ENCODE assay signal across 11 cellular contexts in genomic region chr6:5906340-5906670, GRCh38.
"Had no signal": no experiment of that assay in that cellular context is flagged by ENCODE, and none has a peak within 500 bp of the region (broad histone marks: within the 10 kb centered on the region; RNA-seq: fewer than 3 reads in every experiment).

No MANE protein-coding gene starts in this region.

- H3K27me3 Mint-ChIP-seq: activated naive CD8-positive, alpha-beta T cell treated with anti-CD3 and anti-CD28 coated beads for 36 hours; effector memory CD8-positive, alpha-beta T cell; stimulated activated naive CD8-positive, alpha-beta T cell treated with anti-CD3 and anti-CD28 coated beads, Interleukin-15, Interleukin-2, amounts not matched to agents 100 ng/mL and 50 ng/mL, for 24 hours had no signal

- H3K9me3 ChIP-seq: right atrium auricular region, upper lobe of left lung had no signal

- H3K27ac ChIP-seq: brain microvascular endothelial cell, upper lobe of left lung had no signal

- H3K27ac Mint-ChIP-seq: activated naive CD8-positive, alpha-beta T cell treated with anti-CD3 and anti-CD28 coated beads for 36 hours; dendritic cell treated with granulocyte-macrophage colony-stimulating factor and Interleukin-4, amounts not matched to agents 40 ng/mL and 50 ng/mL, for 4 days; effector memory CD8-positive, alpha-beta T cell; natural killer cell; stimulated activated naive CD8-positive, alpha-beta T cell treated with anti-CD3 and anti-CD28 coated beads, Interleukin-15, Interleukin-2, amounts not matched to agents 100 ng/mL and 50 ng/mL, for 24 hours had no signal

- H3K36me3 Mint-ChIP-seq: activated naive CD8-positive, alpha-beta T cell treated with anti-CD3 and anti-CD28 coated beads for 36 hours; natural killer cell had no signal

- DNase-seq: activated CD4-positive, alpha-beta T cell treated with anti-CD3 and anti-CD28 coated beads, Interleukin-2, amount 50 U/mL, for 1 hour; activated CD8-positive, alpha-beta memory T cell treated with anti-CD3 and anti-CD28 coated beads for 24 hours; activated gamma-delta T cell treated with Interleukin-2 at 50 U/mL for 16 hours; activated naive CD8-positive, alpha-beta T cell treated with anti-CD3 and anti-CD28 coated beads for 36 hours; effector memory CD8-positive, alpha-beta T cell; natural killer cell had no signal

- H3K4me1 Mint-ChIP-seq: activated naive CD8-positive, alpha-beta T cell treated with anti-CD3 and anti-CD28 coated beads for 36 hours; natural killer cell had no signal

- H3K4me3 ChIP-seq: right atrium auricular region, upper lobe of left lung had no signal

- H3K27me3 ChIP-seq: brain microvascular endothelial cell, right atrium auricular region, upper lobe of left lung had no signal

- H3K9me3 Mint-ChIP-seq: activated naive CD8-positive, alpha-beta T cell treated with anti-CD3 and anti-CD28 coated beads for 36 hours; dendritic cell treated with granulocyte-macrophage colony-stimulating factor and Interleukin-4, amounts not matched to agents 40 ng/mL and 50 ng/mL, for 4 days; effector memory CD8-positive, alpha-beta T cell; natural killer cell; stimulated activated naive CD8-positive, alpha-beta T cell treated with anti-CD3 and anti-CD28 coated beads, Interleukin-15, Interleukin-2, amounts not matched to agents 100 ng/mL and 50 ng/mL, for 24 hours had no signal

- H3K36me3 ChIP-seq: brain microvascular endothelial cell, right atrium auricular region, upper lobe of left lung had no signal

- H3K4me3 Mint-ChIP-seq: activated naive CD8-positive, alpha-beta T cell treated with anti-CD3 and anti-CD28 coated beads for 36 hours; dendritic cell treated with granulocyte-macrophage colony-stimulating factor and Interleukin-4, amounts not matched to agents 40 ng/mL and 50 ng/mL, for 4 days; effector memory CD8-positive, alpha-beta T cell; natural killer cell; stimulated activated naive CD8-positive, alpha-beta T cell treated with anti-CD3 and anti-CD28 coated beads, Interleukin-15, Interleukin-2, amounts not matched to agents 100 ng/mL and 50 ng/mL, for 24 hours had no signal
